Comparison of ENCODE assay signal across 1 cellular context in genomic region chr16:15888072-15888976, GRCh38.
A peak's percentile ranks its signal among the peaks of the same experiment; 100 is the strongest.
TF ChIP-seq lines count a peak whose summit lies in the region.

Gene CEP20 (minus strand): TSS chr16:15888603. CDS start chr16:15888585, 18 bp downstream.

TF ChIP-seq in HEK293, 187 proteins besides CTCF, POLR2A, EP300 and RAD21 (continued from another document):
- TF ChIP-seq PRDM2 (tag by site-specific recombination; IDR thresholded peaks at IDR 0.05; ENCODE audit: borderline replicate concordance), result no peak
- no peak for TF ChIP-seq ZNF19 (tag by site-specific recombination; IDR thresholded peaks at IDR 0.05; ENCODE audit: low read depth)
- TF ChIP-seq ZNF768 (tag by site-specific recombination; IDR thresholded peaks at IDR 0.05), result no peak
- no peak for TF ChIP-seq ZNF114 (tag by site-specific recombination; IDR thresholded peaks at IDR 0.05)
- no peak for TF ChIP-seq ZNF239 (tag by site-specific recombination; IDR thresholded peaks at IDR 0.05)
- TF ChIP-seq ZNF292 (tag by site-specific recombination; IDR thresholded peaks at IDR 0.05; ENCODE audit: borderline replicate concordance, low read depth), result no peak
- TF ChIP-seq GLIS2 (tag by site-specific recombination; IDR thresholded peaks at IDR 0.05), result peak; percentile 83; the same call in 1 of the 2 replicates
- no peak for TF ChIP-seq ZNF747 (tag by site-specific recombination; IDR thresholded peaks at IDR 0.05)
- TF ChIP-seq ZNF473 (tag by site-specific recombination; IDR thresholded peaks at IDR 0.05), result no peak
- TF ChIP-seq ZNF571 (tag by site-specific recombination; IDR thresholded peaks at IDR 0.05), result no peak
- TF ChIP-seq ZNF776 (tag by site-specific recombination; IDR thresholded peaks at IDR 0.05; ENCODE audit: borderline replicate concordance), result no peak
- TF ChIP-seq ZNF660 (tag by site-specific recombination; IDR thresholded peaks at IDR 0.05), result peak; percentile 26; the same call in 1 of the 2 replicates
- no peak for TF ChIP-seq ZNF670 (tag by site-specific recombination; IDR thresholded peaks at IDR 0.05; ENCODE audit: low read depth)
- no peak for TF ChIP-seq ZNF416 (tag by site-specific recombination; IDR thresholded peaks at IDR 0.05)
- no peak for TF ChIP-seq ZNF280D (tag by site-specific recombination; IDR thresholded peaks at IDR 0.05)
- TF ChIP-seq HOXC10 (CRISPR knock-in tag; IDR thresholded peaks at IDR 0.05), result 0 out of 2 replicates have a peak, but pooled peaks have one; percentile 72
- no peak for TF ChIP-seq ZSCAN30 (tag by site-specific recombination; IDR thresholded peaks at IDR 0.05)
- no peak for TF ChIP-seq ZNF513 (tag by site-specific recombination; IDR thresholded peaks at IDR 0.05)
- no peak for TF ChIP-seq ZNF214 (tag by site-specific recombination; IDR thresholded peaks at IDR 0.05; ENCODE audit: borderline replicate concordance)
- TF ChIP-seq TSHZ1 (tag by site-specific recombination; IDR thresholded peaks at IDR 0.05; ENCODE audit: borderline replicate concordance), result no peak
- TF ChIP-seq ZFP41 (tag by site-specific recombination; IDR thresholded peaks at IDR 0.05; ENCODE audit: borderline replicate concordance), result no peak
- no peak for TF ChIP-seq ZNF133 (tag by site-specific recombination; IDR thresholded peaks at IDR 0.05)
- no peak for TF ChIP-seq PRDM6 (tag by site-specific recombination; IDR thresholded peaks at IDR 0.05)
- 0 out of 2 replicates have a peak, but pooled peaks have one; percentile 37 for TF ChIP-seq ZNF2 (tag by site-specific recombination; IDR thresholded peaks at IDR 0.05)
- no peak for TF ChIP-seq PRDM1 (tag by site-specific recombination; IDR thresholded peaks at IDR 0.05)
- TF ChIP-seq SCRT2 (tag by site-specific recombination; IDR thresholded peaks at IDR 0.05), result peak; percentile 87
- 0 out of 2 replicates have a peak, but pooled peaks have one; percentile 22 for TF ChIP-seq ZBTB8A (tag by site-specific recombination; IDR thresholded peaks at IDR 0.05)
- TF ChIP-seq ZBTB48 (tag by site-specific recombination; IDR thresholded peaks at IDR 0.05), result peak; percentile 57; the same call in 1 of the 2 replicates
- no peak for TF ChIP-seq ZNF830 (tag by site-specific recombination; IDR thresholded peaks at IDR 0.05; ENCODE audit: low read depth)
- TF ChIP-seq ZNF561 (tag by site-specific recombination; IDR thresholded peaks at IDR 0.05; ENCODE audit: borderline replicate concordance), result peak; percentile 50; the same call in 1 of the 2 replicates
- TF ChIP-seq ZNF76 (tag by site-specific recombination; IDR thresholded peaks at IDR 0.05; ENCODE audit: borderline replicate concordance, low read depth), result peak; percentile 73; the same call in 1 of the 2 replicates
- no peak for TF ChIP-seq KLF17 (tag by site-specific recombination; IDR thresholded peaks at IDR 0.05)
- TF ChIP-seq ZNF544 (tag by site-specific recombination; IDR thresholded peaks at IDR 0.05), result no peak
- TF ChIP-seq ZNF184 (tag by site-specific recombination; IDR thresholded peaks at IDR 0.05), result no peak
- TF ChIP-seq ZNF324 (tag by site-specific recombination; IDR thresholded peaks at IDR 0.05), result 0 out of 2 replicates have a peak, but pooled peaks have one; percentile 49
- no peak for TF ChIP-seq RBAK (tag by site-specific recombination; IDR thresholded peaks at IDR 0.05)
